ENCODE assay signal across 13 cellular contexts in the genomic region with DNA sequence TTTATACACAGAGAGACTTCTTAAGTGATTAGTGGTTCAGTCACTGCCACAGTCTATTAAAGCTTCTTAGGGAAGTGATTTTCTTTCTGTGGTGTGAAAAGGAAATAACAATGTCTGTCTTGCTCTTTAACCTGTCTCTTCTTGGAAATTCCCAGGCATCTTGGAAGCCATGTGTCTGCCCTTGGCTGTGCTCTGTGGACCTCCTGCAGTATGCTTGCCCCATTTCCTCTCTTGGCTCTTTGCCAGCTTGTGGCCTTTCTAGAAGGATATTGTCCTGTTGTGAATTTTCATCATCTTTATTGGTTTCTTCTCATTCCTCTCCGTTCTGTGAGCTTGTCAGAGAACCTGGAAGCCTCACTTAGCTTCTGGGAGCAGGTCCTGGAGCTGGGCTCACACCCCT.
DNase-seq lines count a peak whose midpoint lies in the region; ATAC-seq and TF ChIP-seq lines count a peak whose summit lies in the region.
"Had no signal": no experiment of that assay in that cellular context is flagged by ENCODE, and none has a peak within 500 bp of the region (broad histone marks: within the 10 kb centered on the region; RNA-seq: fewer than 3 reads in every experiment).

No MANE protein-coding gene starts in this region.

- H3K9me3 ChIP-seq in BLaER1 (no peaks in the 10 kb centered on the region), mesenchymal stem cell (ENCODE audit: control insufficient read depth, low read length) (no peaks in the 10 kb centered on the region), prostate gland (no peaks in the 10 kb centered on the region)
- H3K9me3 ChIP-seq: SJCRH30, spleen had no signal

- H3K4me2 ChIP-seq in BLaER1 (peak overlapping the region; percentile 17; the same call in 1 of the 2 replicates), mesenchymal stem cell (ENCODE audit: low read length, poor library complexity, severe bottlenecking) (peak overlapping the region; percentile 17)

- H4K8ac ChIP-seq in mesenchymal stem cell (ENCODE audit: low read length), result peak overlapping the region; percentile 57

- H3K27ac ChIP-seq in BLaER1 (no peak overlapping the region), mesenchymal stem cell (ENCODE audit: low read length, poor library complexity, severe bottlenecking) (peak overlapping the region; percentile 53), prostate gland (no peak overlapping the region)
- H3K27ac ChIP-seq: SJCRH30, spleen had no signal

- no peak overlapping the region for H2BK5ac ChIP-seq in mesenchymal stem cell (ENCODE audit: low read depth, low read length, poor library complexity, severe bottlenecking)

- peak overlapping the region in 1 of 2 experiments; percentile 58 for H2BK12ac ChIP-seq in mesenchymal stem cell (ENCODE audit: low read length in 2 of 2)

- peak overlapping the region in 1 of 2 experiments; percentile 56 for H3K4ac ChIP-seq in mesenchymal stem cell (ENCODE audit: low read depth in 1 of 2, low read length in 2 of 2)

- peaks cover 32% of the 10 kb centered on the region for H3K4me1 ChIP-seq in BLaER1
- H3K4me1 ChIP-seq in mesenchymal stem cell (ENCODE audit: control insufficient read depth, insufficient read depth, low read depth, low read length), result peaks cover 21% of the 10 kb centered on the region
- H3K4me1 ChIP-seq in prostate gland (replicated peaks), result peaks cover 4% of the 10 kb centered on the region

- no peak overlapping the region for H3K23ac ChIP-seq in mesenchymal stem cell (ENCODE audit: low read length in 2 of 2)

- H3K4me3 ChIP-seq in BLaER1, result no peak overlapping the region
- no peak overlapping the region for H3K4me3 ChIP-seq in astrocyte of the spinal cord (ENCODE audit: low read depth, low read length)
- no peak overlapping the region for H3K4me3 ChIP-seq in mesenchymal stem cell (ENCODE audit: insufficient read depth in 1 of 2, low read depth in 1 of 2, low read length in 2 of 2)
- H3K4me3 ChIP-seq in prostate gland, result no peak overlapping the region
- H3K4me3 ChIP-seq: SJCRH30, spleen had no signal

- TF ChIP-seq CTCF in astrocyte of the spinal cord (IDR thresholded peaks at IDR 0.05; ENCODE audit: low read depth, low read length) (no peak), prostate gland (IDR thresholded peaks at IDR 0.05) (no peak), GM13976 (IDR thresholded peaks at IDR 0.05; ENCODE audit: borderline replicate concordance, control extremely low read depth, extremely low read depth, insufficient read depth, missing control alignments) (no peak)

- no peak for ATAC-seq in GM18861 (IDR thresholded peaks at IDR 0.05; ENCODE audit: unreplicated experiment)

- intact Hi-C loops in prostate gland (cut with DNase I), result no loop called here

- no peaks in the 10 kb centered on the region for H3K36me3 ChIP-seq in BLaER1
- H3K36me3 ChIP-seq in mesenchymal stem cell (ENCODE audit: control insufficient read depth in 1 of 2, insufficient read depth in 2 of 2, low read depth in 1 of 2, low read length in 2 of 2), result no peaks in the 10 kb centered on the region
- H3K36me3 ChIP-seq in prostate gland, result no peaks in the 10 kb centered on the region
- H3K36me3 ChIP-seq: SJCRH30, spleen had no signal

- H4K20me1 ChIP-seq in BLaER1, result no peaks in the 10 kb centered on the region

- 30% methylated on average over 1 of the region's 1 CpG for WGBS in mesenchymal stem cell
- WGBS in prostate gland, result 25% methylated on average over 1 of the region's 1 CpG

- no peak overlapping the region for H2AK5ac ChIP-seq in mesenchymal stem cell (ENCODE audit: low read length, severe bottlenecking)

- peaks cover 14% of the 10 kb centered on the region for H3K79me1 ChIP-seq in mesenchymal stem cell (replicated peaks; ENCODE audit: low read length, poor library complexity, severe bottlenecking)

- no peak for TF ChIP-seq POLR2A in prostate gland (IDR thresholded peaks at IDR 0.05)

- H3K27me3 ChIP-seq in BLaER1, result no peaks in the 10 kb centered on the region; the same call in 1 of the 2 replicates
- no peaks in the 10 kb centered on the region for H3K27me3 ChIP-seq in mesenchymal stem cell (ENCODE audit: control insufficient read depth in 1 of 2, insufficient read depth in 1 of 2, low read length in 2 of 2)
- H3K27me3 ChIP-seq in prostate gland (replicated peaks; ENCODE audit: insufficient read depth), result no peaks in the 10 kb centered on the region
- H3K27me3 ChIP-seq: SJCRH30, spleen had no signal

- H3K14ac ChIP-seq in mesenchymal stem cell (ENCODE audit: low read length in 2 of 2), result no peak overlapping the region

- in situ Hi-C loops in astrocyte of the spinal cord (cut with HindIII; ENCODE audit: low sequenced_read_pairs), result no loop called here
- in situ Hi-C loops in GM13976 (cut with MboI; ENCODE audit: low sequenced_read_pairs, unreplicated experiment), result no loop called here

- H4K91ac ChIP-seq in mesenchymal stem cell (ENCODE audit: low read length), result no peak overlapping the region

- peak overlapping the region in 1 of 2 experiments; percentile 5 for H3K18ac ChIP-seq in mesenchymal stem cell (ENCODE audit: low read depth in 1 of 2, low read length in 2 of 2)

- H2AFZ ChIP-seq in mesenchymal stem cell (ENCODE audit: low read depth, low read length), result no peak overlapping the region

- H3K9ac ChIP-seq in BLaER1 (no peak overlapping the region), mesenchymal stem cell (ENCODE audit: low read length) (no peak overlapping the region)

- DNase-seq in HT1080 (ENCODE audit: low read depth) (peak; percentile 24), astrocyte of the spinal cord (ENCODE audit: low read depth, low spot score) (peak; percentile 46), mesenchymal stem cell (peak; percentile 85), prostate gland (ENCODE audit: low spot score) (no peak), GM13976 (ENCODE audit: low spot score) (no peak)
- no peak for DNase-seq in activated CD4-positive, alpha-beta T cell treated with anti-CD3 and anti-CD28 coated beads, Interleukin-2, amount 50 U/mL, for 4 hours
- DNase-seq: activated CD4-positive, alpha-beta T cell treated with anti-CD3 and anti-CD28 coated beads for 48 hours; activated gamma-delta T cell treated with Interleukin-2 at 50 U/mL for 16 hours; NCI-H2081 treated with DMSO at 0.1 percent for 48 hours; spleen had no signal

- H2BK120ac ChIP-seq in mesenchymal stem cell (ENCODE audit: low read depth, low read length), result no peak overlapping the region

- H2BK15ac ChIP-seq in mesenchymal stem cell (ENCODE audit: low read depth, poor library complexity, severe bottlenecking), result no peak overlapping the region

Comparison
In these comparisons a context has a peak if more than half of its experiments do, and no peak if none do; other contexts are left out.
1. DNase-seq: peak in HT1080 (single experiment), astrocyte of the spinal cord (single experiment) and mesenchymal stem cell (single experiment); none in prostate gland (single experiment), GM13976 (single experiment) and activated CD4-positive, alpha-beta T cell treated with anti-CD3 and anti-CD28 coated beads, Interleukin-2, amount 50 U/mL, for 4 hours (0 of 2).